ENCODE assay signal across 1 cellular context in the genomic region with DNA sequence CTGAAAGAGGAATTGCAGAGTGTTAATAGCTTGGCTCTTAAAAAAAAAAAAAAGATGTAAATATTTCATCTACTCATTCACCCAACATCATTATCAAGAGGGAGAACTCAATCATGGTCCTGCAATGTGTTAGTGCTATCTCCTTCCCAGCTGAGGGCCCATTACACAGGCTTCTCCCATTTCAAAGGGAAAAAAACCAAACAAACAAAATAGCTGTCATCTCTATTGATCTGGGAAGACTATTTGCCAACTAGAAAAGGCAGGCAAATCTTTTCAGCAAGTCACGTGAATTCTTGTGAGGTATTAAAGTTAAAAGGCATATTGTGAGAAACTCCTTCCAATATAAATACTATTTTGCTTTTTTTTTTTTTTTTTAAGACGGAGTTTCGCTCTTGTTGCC.
TF ChIP-seq lines count a peak whose summit lies in the region.

No MANE protein-coding gene starts in this region.

TF ChIP-seq in HepG2, 621 proteins besides CTCF, POLR2A, EP300 and RAD21 (continued from another document and continues in another):
- peak; percentile 52 for TF ChIP-seq SAP130 (CRISPR knock-in tag; IDR thresholded peaks at IDR 0.05; ENCODE audit: low read depth)
- TF ChIP-seq ZNF619 (CRISPR knock-in tag; IDR thresholded peaks at IDR 0.05): no peak
- TF ChIP-seq, protein P1, sequence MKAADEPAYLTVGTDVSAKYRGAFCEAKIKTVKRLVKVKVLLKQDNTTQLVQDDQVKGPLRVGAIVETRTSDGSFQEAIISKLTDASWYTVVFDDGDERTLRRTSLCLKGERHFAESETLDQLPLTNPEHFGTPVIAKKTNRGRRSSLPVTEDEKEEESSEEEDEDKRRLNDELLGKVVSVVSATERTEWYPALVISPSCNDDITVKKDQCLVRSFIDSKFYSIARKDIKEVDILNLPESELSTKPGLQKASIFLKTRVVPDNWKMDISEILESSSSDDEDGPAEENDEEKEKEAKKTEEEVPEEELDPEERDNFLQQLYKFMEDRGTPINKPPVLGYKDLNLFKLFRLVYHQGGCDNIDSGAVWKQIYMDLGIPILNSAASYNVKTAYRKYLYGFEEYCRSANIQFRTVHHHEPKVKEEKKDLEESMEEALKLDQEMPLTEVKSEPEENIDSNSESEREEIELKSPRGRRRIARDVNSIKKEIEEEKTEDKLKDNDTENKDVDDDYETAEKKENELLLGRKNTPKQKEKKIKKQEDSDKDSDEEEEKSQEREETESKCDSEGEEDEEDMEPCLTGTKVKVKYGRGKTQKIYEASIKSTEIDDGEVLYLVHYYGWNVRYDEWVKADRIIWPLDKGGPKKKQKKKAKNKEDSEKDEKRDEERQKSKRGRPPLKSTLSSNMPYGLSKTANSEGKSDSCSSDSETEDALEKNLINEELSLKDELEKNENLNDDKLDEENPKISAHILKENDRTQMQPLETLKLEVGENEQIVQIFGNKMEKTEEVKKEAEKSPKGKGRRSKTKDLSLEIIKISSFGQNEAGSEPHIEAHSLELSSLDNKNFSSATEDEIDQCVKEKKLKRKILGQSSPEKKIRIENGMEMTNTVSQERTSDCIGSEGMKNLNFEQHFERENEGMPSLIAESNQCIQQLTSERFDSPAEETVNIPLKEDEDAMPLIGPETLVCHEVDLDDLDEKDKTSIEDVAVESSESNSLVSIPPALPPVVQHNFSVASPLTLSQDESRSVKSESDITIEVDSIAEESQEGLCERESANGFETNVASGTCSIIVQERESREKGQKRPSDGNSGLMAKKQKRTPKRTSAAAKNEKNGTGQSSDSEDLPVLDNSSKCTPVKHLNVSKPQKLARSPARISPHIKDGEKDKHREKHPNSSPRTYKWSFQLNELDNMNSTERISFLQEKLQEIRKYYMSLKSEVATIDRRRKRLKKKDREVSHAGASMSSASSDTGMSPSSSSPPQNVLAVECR (CRISPR knock-in tag; IDR thresholded peaks at IDR 0.05; ENCODE audit: borderline replicate concordance): no peak; the same call in 1 of the 2 replicates
- TF ChIP-seq ZNF709 (CRISPR knock-in tag; IDR thresholded peaks at IDR 0.05): no peak
- TF ChIP-seq, protein P2, sequence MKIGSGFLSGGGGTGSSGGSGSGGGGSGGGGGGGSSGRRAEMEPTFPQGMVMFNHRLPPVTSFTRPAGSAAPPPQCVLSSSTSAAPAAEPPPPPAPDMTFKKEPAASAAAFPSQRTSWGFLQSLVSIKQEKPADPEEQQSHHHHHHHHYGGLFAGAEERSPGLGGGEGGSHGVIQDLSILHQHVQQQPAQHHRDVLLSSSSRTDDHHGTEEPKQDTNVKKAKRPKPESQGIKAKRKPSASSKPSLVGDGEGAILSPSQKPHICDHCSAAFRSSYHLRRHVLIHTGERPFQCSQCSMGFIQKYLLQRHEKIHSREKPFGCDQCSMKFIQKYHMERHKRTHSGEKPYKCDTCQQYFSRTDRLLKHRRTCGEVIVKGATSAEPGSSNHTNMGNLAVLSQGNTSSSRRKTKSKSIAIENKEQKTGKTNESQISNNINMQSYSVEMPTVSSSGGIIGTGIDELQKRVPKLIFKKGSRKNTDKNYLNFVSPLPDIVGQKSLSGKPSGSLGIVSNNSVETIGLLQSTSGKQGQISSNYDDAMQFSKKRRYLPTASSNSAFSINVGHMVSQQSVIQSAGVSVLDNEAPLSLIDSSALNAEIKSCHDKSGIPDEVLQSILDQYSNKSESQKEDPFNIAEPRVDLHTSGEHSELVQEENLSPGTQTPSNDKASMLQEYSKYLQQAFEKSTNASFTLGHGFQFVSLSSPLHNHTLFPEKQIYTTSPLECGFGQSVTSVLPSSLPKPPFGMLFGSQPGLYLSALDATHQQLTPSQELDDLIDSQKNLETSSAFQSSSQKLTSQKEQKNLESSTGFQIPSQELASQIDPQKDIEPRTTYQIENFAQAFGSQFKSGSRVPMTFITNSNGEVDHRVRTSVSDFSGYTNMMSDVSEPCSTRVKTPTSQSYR (CRISPR knock-in tag; IDR thresholded peaks at IDR 0.05; ENCODE audit: borderline replicate concordance): no peak
- peak; percentile 79 for TF ChIP-seq GFI1 (CRISPR knock-in tag; IDR thresholded peaks at IDR 0.05; ENCODE audit: borderline replicate concordance)
- TF ChIP-seq, protein P3, sequence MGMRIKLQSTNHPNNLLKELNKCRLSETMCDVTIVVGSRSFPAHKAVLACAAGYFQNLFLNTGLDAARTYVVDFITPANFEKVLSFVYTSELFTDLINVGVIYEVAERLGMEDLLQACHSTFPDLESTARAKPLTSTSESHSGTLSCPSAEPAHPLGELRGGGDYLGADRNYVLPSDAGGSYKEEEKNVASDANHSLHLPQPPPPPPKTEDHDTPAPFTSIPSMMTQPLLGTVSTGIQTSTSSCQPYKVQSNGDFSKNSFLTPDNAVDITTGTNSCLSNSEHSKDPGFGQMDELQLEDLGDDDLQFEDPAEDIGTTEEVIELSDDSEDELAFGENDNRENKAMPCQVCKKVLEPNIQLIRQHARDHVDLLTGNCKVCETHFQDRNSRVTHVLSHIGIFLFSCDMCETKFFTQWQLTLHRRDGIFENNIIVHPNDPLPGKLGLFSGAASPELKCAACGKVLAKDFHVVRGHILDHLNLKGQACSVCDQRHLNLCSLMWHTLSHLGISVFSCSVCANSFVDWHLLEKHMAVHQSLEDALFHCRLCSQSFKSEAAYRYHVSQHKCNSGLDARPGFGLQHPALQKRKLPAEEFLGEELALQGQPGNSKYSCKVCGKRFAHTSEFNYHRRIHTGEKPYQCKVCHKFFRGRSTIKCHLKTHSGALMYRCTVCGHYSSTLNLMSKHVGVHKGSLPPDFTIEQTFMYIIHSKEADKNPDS (CRISPR knock-in tag; IDR thresholded peaks at IDR 0.05): no peak
- TF ChIP-seq, protein P4, sequence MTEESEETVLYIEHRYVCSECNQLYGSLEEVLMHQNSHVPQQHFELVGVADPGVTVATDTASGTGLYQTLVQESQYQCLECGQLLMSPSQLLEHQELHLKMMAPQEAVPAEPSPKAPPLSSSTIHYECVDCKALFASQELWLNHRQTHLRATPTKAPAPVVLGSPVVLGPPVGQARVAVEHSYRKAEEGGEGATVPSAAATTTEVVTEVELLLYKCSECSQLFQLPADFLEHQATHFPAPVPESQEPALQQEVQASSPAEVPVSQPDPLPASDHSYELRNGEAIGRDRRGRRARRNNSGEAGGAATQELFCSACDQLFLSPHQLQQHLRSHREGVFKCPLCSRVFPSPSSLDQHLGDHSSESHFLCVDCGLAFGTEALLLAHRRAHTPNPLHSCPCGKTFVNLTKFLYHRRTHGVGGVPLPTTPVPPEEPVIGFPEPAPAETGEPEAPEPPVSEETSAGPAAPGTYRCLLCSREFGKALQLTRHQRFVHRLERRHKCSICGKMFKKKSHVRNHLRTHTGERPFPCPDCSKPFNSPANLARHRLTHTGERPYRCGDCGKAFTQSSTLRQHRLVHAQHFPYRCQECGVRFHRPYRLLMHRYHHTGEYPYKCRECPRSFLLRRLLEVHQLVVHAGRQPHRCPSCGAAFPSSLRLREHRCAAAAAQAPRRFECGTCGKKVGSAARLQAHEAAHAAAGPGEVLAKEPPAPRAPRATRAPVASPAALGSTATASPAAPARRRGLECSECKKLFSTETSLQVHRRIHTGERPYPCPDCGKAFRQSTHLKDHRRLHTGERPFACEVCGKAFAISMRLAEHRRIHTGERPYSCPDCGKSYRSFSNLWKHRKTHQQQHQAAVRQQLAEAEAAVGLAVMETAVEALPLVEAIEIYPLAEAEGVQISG (CRISPR knock-in tag; IDR thresholded peaks at IDR 0.05): no peak
- peak; percentile 94 for TF ChIP-seq TBX2 (CRISPR knock-in tag; IDR thresholded peaks at IDR 0.05; ENCODE audit: borderline replicate concordance)
- TF ChIP-seq, protein P5, sequence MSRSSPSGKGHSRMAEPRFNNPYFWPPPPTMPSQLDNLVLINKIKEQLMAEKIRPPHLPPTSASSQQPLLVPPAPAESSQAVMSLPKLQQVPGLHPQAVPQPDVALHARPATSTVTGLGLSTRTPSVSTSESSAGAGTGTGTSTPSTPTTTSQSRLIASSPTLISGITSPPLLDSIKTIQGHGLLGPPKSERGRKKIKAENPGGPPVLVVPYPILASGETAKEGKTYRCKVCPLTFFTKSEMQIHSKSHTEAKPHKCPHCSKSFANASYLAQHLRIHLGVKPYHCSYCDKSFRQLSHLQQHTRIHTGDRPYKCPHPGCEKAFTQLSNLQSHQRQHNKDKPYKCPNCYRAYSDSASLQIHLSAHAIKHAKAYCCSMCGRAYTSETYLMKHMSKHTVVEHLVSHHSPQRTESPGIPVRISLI (CRISPR knock-in tag; IDR thresholded peaks at IDR 0.05; ENCODE audit: borderline replicate concordance): peak; percentile 80; the same call in 1 of the 2 replicates
- no peak for TF ChIP-seq ZFYVE20 (CRISPR knock-in tag; IDR thresholded peaks at IDR 0.05; ENCODE audit: borderline replicate concordance, low read depth)
- TF ChIP-seq ZNF430 (CRISPR knock-in tag; IDR thresholded peaks at IDR 0.05): no peak
- TF ChIP-seq, protein P6, sequence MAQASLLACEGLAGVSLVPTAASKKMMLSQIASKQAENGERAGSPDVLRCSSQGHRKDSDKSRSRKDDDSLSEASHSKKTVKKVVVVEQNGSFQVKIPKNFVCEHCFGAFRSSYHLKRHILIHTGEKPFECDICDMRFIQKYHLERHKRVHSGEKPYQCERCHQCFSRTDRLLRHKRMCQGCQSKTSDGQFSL (CRISPR knock-in tag; IDR thresholded peaks at IDR 0.05): no peak
- TF ChIP-seq ZSCAN29 (CRISPR knock-in tag; conservative IDR thresholded peaks at IDR 0.05): no peak
- no peak for TF ChIP-seq ZNF329 (CRISPR knock-in tag; IDR thresholded peaks at IDR 0.05; ENCODE audit: low read depth)
- TF ChIP-seq, protein P7, sequence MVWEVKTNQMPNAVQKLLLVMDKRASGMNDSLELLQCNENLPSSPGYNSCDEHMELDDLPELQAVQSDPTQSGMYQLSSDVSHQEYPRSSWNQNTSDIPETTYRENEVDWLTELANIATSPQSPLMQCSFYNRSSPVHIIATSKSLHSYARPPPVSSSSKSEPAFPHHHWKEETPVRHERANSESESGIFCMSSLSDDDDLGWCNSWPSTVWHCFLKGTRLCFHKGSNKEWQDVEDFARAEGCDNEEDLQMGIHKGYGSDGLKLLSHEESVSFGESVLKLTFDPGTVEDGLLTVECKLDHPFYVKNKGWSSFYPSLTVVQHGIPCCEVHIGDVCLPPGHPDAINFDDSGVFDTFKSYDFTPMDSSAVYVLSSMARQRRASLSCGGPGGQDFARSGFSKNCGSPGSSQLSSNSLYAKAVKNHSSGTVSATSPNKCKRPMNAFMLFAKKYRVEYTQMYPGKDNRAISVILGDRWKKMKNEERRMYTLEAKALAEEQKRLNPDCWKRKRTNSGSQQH (CRISPR knock-in tag; IDR thresholded peaks at IDR 0.05; ENCODE audit: low read depth): 0 out of 2 replicates have a peak, but pooled peaks have one; percentile 32
- no peak for TF ChIP-seq SNRNP70 (IDR thresholded peaks at IDR 0.05; ENCODE audit: low read depth, low read length)
- TF ChIP-seq, protein P8, sequence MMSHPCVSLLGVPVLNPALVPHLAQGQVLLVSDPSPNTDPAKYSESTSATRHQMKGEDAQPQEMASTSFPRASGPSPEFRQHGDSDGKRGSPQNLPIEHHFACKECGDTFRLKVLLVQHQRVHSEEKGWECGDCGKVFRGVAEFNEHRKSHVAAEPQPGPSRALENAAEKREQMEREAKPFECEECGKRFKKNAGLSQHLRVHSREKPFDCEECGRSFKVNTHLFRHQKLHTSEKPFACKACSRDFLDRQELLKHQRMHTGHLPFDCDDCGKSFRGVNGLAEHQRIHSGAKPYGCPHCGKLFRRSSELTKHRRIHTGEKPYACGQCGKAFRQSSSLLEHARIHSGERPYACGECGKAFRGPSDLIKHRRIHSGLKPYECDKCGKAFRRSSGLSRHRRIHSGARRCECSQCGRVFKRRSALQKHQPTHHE (CRISPR knock-in tag; IDR thresholded peaks at IDR 0.05; ENCODE audit: borderline replicate concordance): no peak
- peak; percentile 48; the same call in 1 of the 2 replicates for TF ChIP-seq CREM (IDR thresholded peaks at IDR 0.05)
- no peak for TF ChIP-seq CREM (CRISPR knock-in tag; IDR thresholded peaks at IDR 0.05)
- TF ChIP-seq FOXJ3 (CRISPR knock-in tag; IDR thresholded peaks at IDR 0.05; ENCODE audit: borderline replicate concordance): peak; percentile 46; the same call in 1 of the 2 replicates
- TF ChIP-seq, protein P9, sequence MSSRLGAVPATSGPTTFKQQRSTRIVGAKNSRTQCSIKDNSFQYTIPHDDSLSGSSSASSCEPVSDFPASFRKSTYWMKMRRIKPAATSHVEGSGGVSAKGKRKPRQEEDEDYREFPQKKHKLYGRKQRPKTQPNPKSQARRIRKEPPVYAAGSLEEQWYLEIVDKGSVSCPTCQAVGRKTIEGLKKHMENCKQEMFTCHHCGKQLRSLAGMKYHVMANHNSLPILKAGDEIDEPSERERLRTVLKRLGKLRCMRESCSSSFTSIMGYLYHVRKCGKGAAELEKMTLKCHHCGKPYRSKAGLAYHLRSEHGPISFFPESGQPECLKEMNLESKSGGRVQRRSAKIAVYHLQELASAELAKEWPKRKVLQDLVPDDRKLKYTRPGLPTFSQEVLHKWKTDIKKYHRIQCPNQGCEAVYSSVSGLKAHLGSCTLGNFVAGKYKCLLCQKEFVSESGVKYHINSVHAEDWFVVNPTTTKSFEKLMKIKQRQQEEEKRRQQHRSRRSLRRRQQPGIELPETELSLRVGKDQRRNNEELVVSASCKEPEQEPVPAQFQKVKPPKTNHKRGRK (CRISPR knock-in tag; IDR thresholded peaks at IDR 0.05): no peak
- no peak for TF ChIP-seq SALL2 (CRISPR knock-in tag; IDR thresholded peaks at IDR 0.05)
- TF ChIP-seq ZNF30 (CRISPR knock-in tag; IDR thresholded peaks at IDR 0.05): no peak
- TF ChIP-seq NFKBIZ (CRISPR knock-in tag; IDR thresholded peaks at IDR 0.05): 0 out of 2 replicates have a peak, but pooled peaks have one; percentile 41
- TF ChIP-seq ZNF605 (CRISPR knock-in tag; IDR thresholded peaks at IDR 0.05): no peak
- no peak for TF ChIP-seq U2AF2 (IDR thresholded peaks at IDR 0.05; ENCODE audit: low read depth, low read length)
- no peak for TF ChIP-seq ZFP62 (CRISPR knock-in tag; IDR thresholded peaks at IDR 0.05)
- TF ChIP-seq ZNF75D (CRISPR knock-in tag; IDR thresholded peaks at IDR 0.05; ENCODE audit: borderline replicate concordance): no peak
- TF ChIP-seq ZNF674 (CRISPR knock-in tag; IDR thresholded peaks at IDR 0.05; ENCODE audit: low read depth): no peak
